In genomic region chr10:43861966-43862751, GRCh38 we compare ENCODE assay signal across 10 cellular contexts.
DNase-seq lines count a peak whose midpoint lies in the region; ATAC-seq and TF ChIP-seq lines count a peak whose summit lies in the region.
"Had no signal": no experiment of that assay in that cellular context is flagged by ENCODE, and none has a peak within 500 bp of the region (broad histone marks: within the 10 kb centered on the region; RNA-seq: fewer than 3 reads in every experiment).

No MANE protein-coding gene starts in this region.

- peak overlapping the region in 1 of 2 experiments; percentile 84 for H3K18ac ChIP-seq in mesenchymal stem cell (ENCODE audit: low read depth in 1 of 2, low read length in 2 of 2)

- H3K14ac ChIP-seq in mesenchymal stem cell (ENCODE audit: low read length in 2 of 2) = no peak overlapping the region

- H3K4me2 ChIP-seq in mesenchymal stem cell (ENCODE audit: low read length, poor library complexity, severe bottlenecking) = no peak overlapping the region
- H3K4me2 ChIP-seq in smooth muscle cell = no peak overlapping the region

- H4K20me1 ChIP-seq in smooth muscle cell (ENCODE audit: low read depth) = no peaks in the 10 kb centered on the region

- H3K27ac ChIP-seq in mesenchymal stem cell (ENCODE audit: low read length, poor library complexity, severe bottlenecking) = peak overlapping the region; percentile 35
- H3K27ac ChIP-seq in smooth muscle cell (ENCODE audit: low read depth) = no peak overlapping the region

- no peaks in the 10 kb centered on the region for H3K36me3 ChIP-seq in mesenchymal stem cell (ENCODE audit: control insufficient read depth in 1 of 2, insufficient read depth in 2 of 2, low read depth in 1 of 2, low read length in 2 of 2)
- no peaks in the 10 kb centered on the region for H3K36me3 ChIP-seq in smooth muscle cell (ENCODE audit: low read depth)

- no peak overlapping the region for H2BK15ac ChIP-seq in mesenchymal stem cell (ENCODE audit: low read depth, poor library complexity, severe bottlenecking)

- no peak overlapping the region for H4K8ac ChIP-seq in mesenchymal stem cell (ENCODE audit: low read length)

- H3K79me2 ChIP-seq in smooth muscle cell (ENCODE audit: low read depth) = no peaks in the 10 kb centered on the region

- H2AK5ac ChIP-seq in mesenchymal stem cell (ENCODE audit: low read length, severe bottlenecking) = no peak overlapping the region

- no peak for TF ChIP-seq CTCF in HFF-Myc (IDR thresholded peaks at IDR 0.05; ENCODE audit: low read depth, low read length, missing control alignments)
- no peak for TF ChIP-seq CTCF in smooth muscle cell (IDR thresholded peaks at IDR 0.05; ENCODE audit: borderline replicate concordance, insufficient read depth, poor library complexity, severe bottlenecking)

- H2BK12ac ChIP-seq in mesenchymal stem cell (ENCODE audit: low read length in 2 of 2) = no peak overlapping the region

- H3K4ac ChIP-seq in mesenchymal stem cell (ENCODE audit: low read depth in 1 of 2, low read length in 2 of 2) = no peak overlapping the region

- H3K27me3 ChIP-seq in mesenchymal stem cell (ENCODE audit: control insufficient read depth in 1 of 2, insufficient read depth in 1 of 2, low read length in 2 of 2) (peaks cover 0 to 8% of the 10 kb centered on the region in 2 experiments), smooth muscle cell (ENCODE audit: low read depth) (no peaks in the 10 kb centered on the region)

- WGBS in mesenchymal stem cell = 6% methylated on average over 3 of the region's 3 CpGs
- WGBS in smooth muscle cell (ENCODE audit: low lambda C conversion rate) = 78% methylated on average over 3 of the region's 3 CpGs

- peaks cover 20% of the 10 kb centered on the region for H3K4me1 ChIP-seq in mesenchymal stem cell (ENCODE audit: control insufficient read depth, insufficient read depth, low read depth, low read length)
- H3K4me1 ChIP-seq in smooth muscle cell (ENCODE audit: low read depth) = peaks cover 6% of the 10 kb centered on the region

- no peak overlapping the region for H2BK5ac ChIP-seq in mesenchymal stem cell (ENCODE audit: low read depth, low read length, poor library complexity, severe bottlenecking)

- H3K23ac ChIP-seq in mesenchymal stem cell (ENCODE audit: low read length in 2 of 2) = no peak overlapping the region

- no peaks in the 10 kb centered on the region for H3K79me1 ChIP-seq in mesenchymal stem cell (replicated peaks; ENCODE audit: low read length, poor library complexity, severe bottlenecking)

- H2BK120ac ChIP-seq in mesenchymal stem cell (ENCODE audit: low read depth, low read length) = no peak overlapping the region

- no peak overlapping the region for H4K91ac ChIP-seq in mesenchymal stem cell (ENCODE audit: low read length)

- DNase-seq in AG08396 (ENCODE audit: low spot score) = peak; percentile 82
- DNase-seq in HFF-Myc (ENCODE audit: extremely low read depth, low read depth) = peak; percentile 79
- peak; percentile 48 for DNase-seq in dedifferentiated amniotic fluid mesenchymal stem cell (ENCODE audit: extremely low spot score)
- peak; percentile 82 for DNase-seq in mesenchymal stem cell
- DNase-seq in NCI-H69 (lab: John Stamatoyannopoulos, UW) = no peak
- DNase-seq in smooth muscle cell (lab: John Stamatoyannopoulos, UW; ENCODE audit: unreplicated experiment) = no peak
- no peak for DNase-seq in stimulated activated CD4-positive, alpha-beta T cell treated with anti-CD3 and anti-CD28 coated beads, Interleukin-15, amount 100 ng/mL, for 24 hours
- DNase-seq: activated gamma-delta T cell; stimulated activated naive B cell treated with anti-CD40 and anti-IgM and Interleukin-4, amounts not matched to agents 10 μg/mL and 1 μg/mL and 100 μg/mL, for 72 hours had no signal

- H3F3A ChIP-seq in smooth muscle cell (ENCODE audit: low read depth) = no peaks in the 10 kb centered on the region

- H3K9ac ChIP-seq in mesenchymal stem cell (ENCODE audit: low read length) (no peak overlapping the region), smooth muscle cell (ENCODE audit: low read depth) (no peak overlapping the region)

- H2AFZ ChIP-seq in mesenchymal stem cell (ENCODE audit: low read depth, low read length) = no peak overlapping the region
- no peak overlapping the region for H2AFZ ChIP-seq in smooth muscle cell (ENCODE audit: low read depth)

- no peaks in the 10 kb centered on the region for H3K9me3 ChIP-seq in mesenchymal stem cell (ENCODE audit: control insufficient read depth, low read length)
- no peaks in the 10 kb centered on the region for H3K9me3 ChIP-seq in smooth muscle cell (replicated peaks; ENCODE audit: low read depth)

- no peak for ATAC-seq in HG02623 (IDR thresholded peaks at IDR 0.05; ENCODE audit: unreplicated experiment)
- ATAC-seq: stimulated activated naive B cell treated with anti-CD40 and anti-IgM and Interleukin-4, amounts not matched to agents 10 μg/mL and 1 μg/mL and 100 μg/mL, for 72 hours had no signal

- H3K4me3 ChIP-seq in HFF-Myc (replicated peaks; ENCODE audit: low read depth, low read length) = no peak overlapping the region
- no peak overlapping the region for H3K4me3 ChIP-seq in mesenchymal stem cell (ENCODE audit: insufficient read depth in 1 of 2, low read depth in 1 of 2, low read length in 2 of 2)
- H3K4me3 ChIP-seq in smooth muscle cell = no peak overlapping the region

Comparison
In these comparisons a context has a peak if more than half of its experiments do, and no peak if none do; other contexts are left out.
1. DNase-seq: peak in AG08396 (single experiment), HFF-Myc (single experiment), dedifferentiated amniotic fluid mesenchymal stem cell (single experiment) and mesenchymal stem cell (single experiment); none in NCI-H69 (single experiment), smooth muscle cell (single experiment) and stimulated activated CD4-positive, alpha-beta T cell treated with anti-CD3 and anti-CD28 coated beads, Interleukin-15, amount 100 ng/mL, for 24 hours (single experiment).